Comparison of ENCODE assay signal across 13 cellular contexts in the genomic region with DNA sequence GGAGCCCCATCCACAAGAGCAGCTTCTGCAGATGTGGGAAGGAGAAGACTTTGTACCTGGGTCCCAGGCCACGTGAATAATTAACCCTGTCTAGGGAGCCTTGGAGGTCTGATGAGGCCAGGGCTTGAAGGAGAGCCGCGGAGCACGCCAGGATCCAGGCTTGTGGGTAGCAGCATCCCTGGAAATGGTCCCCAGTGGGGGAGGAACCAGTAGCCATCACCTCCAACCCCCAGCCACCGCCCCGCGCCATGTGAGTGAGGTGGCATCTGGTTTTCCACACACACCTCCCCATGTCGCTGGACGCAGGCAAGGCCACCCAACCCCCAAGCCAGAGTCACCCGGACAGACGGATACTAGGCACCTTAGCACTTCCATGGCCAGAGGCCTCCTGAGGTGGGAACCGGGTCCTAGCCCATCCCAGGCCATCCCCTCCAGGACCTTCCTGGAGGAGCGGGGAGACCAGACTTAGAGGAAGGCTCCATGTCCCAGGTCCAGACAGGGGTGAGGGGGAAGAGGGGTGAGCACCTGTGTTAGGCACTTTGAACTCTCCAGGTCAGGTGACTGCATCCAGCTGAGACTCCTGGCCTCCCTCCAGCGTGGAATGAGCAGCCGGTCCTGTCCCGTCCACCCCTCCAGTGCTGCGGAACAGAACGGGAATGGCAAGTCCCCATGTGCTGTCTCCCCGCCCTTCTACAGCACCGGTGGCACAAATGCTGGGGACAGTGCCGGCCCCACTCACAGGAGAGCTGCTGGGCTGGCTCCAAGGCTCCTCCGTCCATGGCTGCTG. TPM values are rescaled to one million over a fixed set of nuclear protein-coding genes. Genes with fewer than 3 reads are reported as not detected.
"Had no signal": no experiment of that assay in that cellular context is flagged by ENCODE, and none has a peak within 500 bp of the region (broad histone marks: within the 10 kb centered on the region; RNA-seq: fewer than 3 reads in every experiment).

No MANE protein-coding gene starts in this region.

- H3K4me1 Mint-ChIP-seq: activated CD4-positive, alpha-beta memory T cell treated with anti-CD3 and anti-CD28 coated beads, Interleukin-2, amount 10 ng/mL, durations not matched to agents 7 days and 5 days; natural killer cell had no signal

- H3K36me3 Mint-ChIP-seq: natural killer cell had no signal

- H3K27ac ChIP-seq: epithelial cell of prostate had no signal

- H3K4me3 ChIP-seq: lung had no signal

- ATAC-seq: activated naive CD8-positive, alpha-beta T cell treated with anti-CD3 and anti-CD28 coated beads, Interleukin-2, amount 50 U/mL, for 24 hours; activated T-cell treated with anti-CD3 and anti-CD28 coated beads, Interleukin-2, amount 50 U/mL, for 72 hours; natural killer cell had no signal

- DNase-seq: activated CD4-positive, alpha-beta memory T cell treated with anti-CD3 and anti-CD28 coated beads, Interleukin-2, amount 10 ng/mL, durations not matched to agents 7 days and 5 days; activated CD4-positive, alpha-beta T cell treated with anti-CD3 and anti-CD28 coated beads for 1 hour; activated CD8-positive, alpha-beta memory T cell treated with anti-CD3 and anti-CD28 coated beads, Interleukin-2, amount 50 U/mL, for 4 hours; activated naive CD8-positive, alpha-beta T cell treated with anti-CD3 and anti-CD28 coated beads, Interleukin-2, amount 50 U/mL, for 24 hours; activated T-cell treated with anti-CD3 and anti-CD28 coated beads, Interleukin-2, amount 50 U/mL, for 72 hours; effector CD4-positive, alpha-beta T cell; kidney glomerular epithelial cell; natural killer cell; stimulated activated CD4-positive, alpha-beta T cell treated with anti-CD3 and anti-CD28 coated beads, Interleukin-4, amount 100 ng/mL, for 4 hours; SW 1271 had no signal

- H3K9me3 Mint-ChIP-seq: activated CD4-positive, alpha-beta memory T cell treated with anti-CD3 and anti-CD28 coated beads, Interleukin-2, amount 10 ng/mL, durations not matched to agents 7 days and 5 days; activated naive CD8-positive, alpha-beta T cell treated with anti-CD3 and anti-CD28 coated beads, Interleukin-2, amount 50 U/mL, for 24 hours; activated T-cell treated with anti-CD3 and anti-CD28 coated beads, Interleukin-2, amount 50 U/mL, for 72 hours; natural killer cell; T-helper 2 cell treated with Interferon-gamma antibody and Interleukin-4, amounts not matched to agents 5 μg/mL and 100 μg/mL, for 36 hours had no signal

- H3K4me3 Mint-ChIP-seq: activated CD4-positive, alpha-beta memory T cell treated with anti-CD3 and anti-CD28 coated beads, Interleukin-2, amount 10 ng/mL, durations not matched to agents 7 days and 5 days; activated naive CD8-positive, alpha-beta T cell treated with anti-CD3 and anti-CD28 coated beads, Interleukin-2, amount 50 U/mL, for 24 hours; activated T-cell treated with anti-CD3 and anti-CD28 coated beads, Interleukin-2, amount 50 U/mL, for 72 hours; natural killer cell; T-helper 2 cell treated with Interferon-gamma antibody and Interleukin-4, amounts not matched to agents 5 μg/mL and 100 μg/mL, for 36 hours had no signal

- H3K27ac Mint-ChIP-seq: activated CD4-positive, alpha-beta memory T cell treated with anti-CD3 and anti-CD28 coated beads, Interleukin-2, amount 10 ng/mL, durations not matched to agents 7 days and 5 days; activated naive CD8-positive, alpha-beta T cell treated with anti-CD3 and anti-CD28 coated beads, Interleukin-2, amount 50 U/mL, for 24 hours; activated T-cell treated with anti-CD3 and anti-CD28 coated beads, Interleukin-2, amount 50 U/mL, for 72 hours; natural killer cell; T-helper 2 cell treated with Interferon-gamma antibody and Interleukin-4, amounts not matched to agents 5 μg/mL and 100 μg/mL, for 36 hours had no signal

RNA-seq across cellular contexts. Expression of a gene that starts 53.2 kb away (rescaled TPM):
- total RNA-seq: activated CD4-positive, alpha-beta memory T cell treated with anti-CD3 and anti-CD28 coated beads, Interleukin-2, amount 10 ng/mL, durations not matched to agents 7 days and 5 days had no signal
